ENCODE assay signal across 1 cellular context in the genomic region with DNA sequence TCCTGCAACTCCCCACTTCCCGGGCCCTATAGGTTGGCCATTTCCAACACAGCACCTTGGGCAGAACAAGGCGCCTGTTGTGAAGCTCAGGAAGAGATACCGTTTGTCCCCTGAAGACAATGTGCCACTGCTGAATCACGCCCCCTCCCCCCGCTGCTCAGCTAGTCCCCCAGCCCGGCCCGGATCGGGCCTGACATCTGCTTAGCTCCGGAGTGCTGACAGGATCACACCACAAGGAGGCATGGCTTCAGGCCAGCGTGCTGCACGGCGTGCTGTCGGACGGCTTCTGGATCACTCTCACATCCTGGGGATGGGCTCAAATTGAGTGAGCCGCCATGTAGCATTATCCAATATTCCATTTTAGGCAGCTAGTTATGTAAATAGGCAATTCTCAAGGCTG.
TF ChIP-seq lines count a peak whose summit lies in the region.

No MANE protein-coding gene starts in this region.

TF ChIP-seq in K562, 482 proteins besides CTCF, POLR2A, EP300 and RAD21 (continued from another document and continues in another):
- TF ChIP-seq POLR2AphosphoS5 (IDR thresholded peaks at IDR 0.05; ENCODE audit: control insufficient read depth, insufficient read depth, low read depth, low read length) (no peak; the same call in 1 of the 2 replicates), SP1 (CRISPR knock-in tag; IDR thresholded peaks at IDR 0.05) (no peak), FOXJ3 (CRISPR knock-in tag; IDR thresholded peaks at IDR 0.05) (no peak), NELFE (IDR thresholded peaks at IDR 0.05; ENCODE audit: insufficient read depth, insufficient read length) (no peak), ZNF134 (CRISPR knock-in tag; conservative IDR thresholded peaks at IDR 0.05) (no peak), IRF2 (CRISPR knock-in tag; IDR thresholded peaks at IDR 0.05) (no peak), NCOR1 (IDR thresholded peaks at IDR 0.05) (no peak), FOSL1 (tag; conservative IDR thresholded peaks at IDR 0.05) (no peak), ZKSCAN1 (IDR thresholded peaks at IDR 0.05; ENCODE audit: low read depth, low read length) (peak; percentile 20; the same call in 1 of the 2 replicates), ILK (tag; IDR thresholded peaks at IDR 0.05; ENCODE audit: borderline replicate concordance, low read depth) (no peak), PHB (CRISPR knock-in tag; IDR thresholded peaks at IDR 0.05) (no peak), RHOXF2B (CRISPR knock-in tag; conservative IDR thresholded peaks at IDR 0.05) (no peak), HDAC3 (IDR thresholded peaks at IDR 0.05; ENCODE audit: borderline replicate concordance, partially characterized antibody) (no peak), ZNF644 (tag; IDR thresholded peaks at IDR 0.05; ENCODE audit: low read depth) (no peak), ZNF212 (CRISPR knock-in tag; IDR thresholded peaks at IDR 0.05) (no peak), ZNF146 (CRISPR knock-in tag; IDR thresholded peaks at IDR 0.05; ENCODE audit: unreplicated experiment) (no peak), ESRRB (CRISPR knock-in tag; IDR thresholded peaks at IDR 0.05; ENCODE audit: borderline replicate concordance) (no peak), BDP1 (IDR thresholded peaks at IDR 0.05; ENCODE audit: insufficient read depth, insufficient read length) (no peak), TBP (optimal IDR thresholded peaks at IDR 0.05; ENCODE audit: low read depth, low read length) (no peak), SIN3B (IDR thresholded peaks at IDR 0.05; ENCODE audit: low read depth) (no peak), ZNF75A (CRISPR knock-in tag; IDR thresholded peaks at IDR 0.05) (no peak), ZNF589 (CRISPR knock-in tag; IDR thresholded peaks at IDR 0.05; ENCODE audit: low read depth) (no peak), POLR3G (IDR thresholded peaks at IDR 0.05; ENCODE audit: extremely low read depth, insufficient read length, insufficient replicate concordance) (no peak), PRMT5 (CRISPR knock-in tag; IDR thresholded peaks at IDR 0.05) (no peak), ZNF23 (CRISPR knock-in tag; IDR thresholded peaks at IDR 0.05) (no peak), ZNF140 (CRISPR knock-in tag; IDR thresholded peaks at IDR 0.05) (no peak), ZNF133 (CRISPR knock-in tag; IDR thresholded peaks at IDR 0.05) (no peak), TSC22D4 (tag; IDR thresholded peaks at IDR 0.05) (no peak), SOX6 (IDR thresholded peaks at IDR 0.05) (peak; percentile 65), ZBTB8A (IDR thresholded peaks at IDR 0.05; ENCODE audit: partially characterized antibody) (no peak), NRF1 (conservative IDR thresholded peaks at IDR 0.05 in 1 of 2, IDR thresholded peaks at IDR 0.05 in 1 of 2) (no peak), FOXK1 (CRISPR knock-in tag; IDR thresholded peaks at IDR 0.05; ENCODE audit: borderline replicate concordance) (no peak), ZNF695 (CRISPR knock-in tag; IDR thresholded peaks at IDR 0.05) (no peak), ELF4 (CRISPR knock-in tag; IDR thresholded peaks at IDR 0.05) (no peak), CHD1 (IDR thresholded peaks at IDR 0.05; ENCODE audit: low read length) (no peak), SMAD2 (IDR thresholded peaks at IDR 0.05; ENCODE audit: low read depth, low read length) (no peak), ZNF77 (CRISPR knock-in tag; IDR thresholded peaks at IDR 0.05) (no peak), FOXJ2 (tag; IDR thresholded peaks at IDR 0.05) (no peak), SIRT6 (IDR thresholded peaks at IDR 0.05; ENCODE audit: low read depth, low read length) (no peak), ZNF165 (CRISPR knock-in tag; IDR thresholded peaks at IDR 0.05; ENCODE audit: borderline replicate concordance) (no peak), ZNF764 (CRISPR knock-in tag; IDR thresholded peaks at IDR 0.05; ENCODE audit: low read depth) (no peak), HDAC1 (IDR thresholded peaks at IDR 0.05) (no peak)
- TF ChIP-seq, protein P1, sequence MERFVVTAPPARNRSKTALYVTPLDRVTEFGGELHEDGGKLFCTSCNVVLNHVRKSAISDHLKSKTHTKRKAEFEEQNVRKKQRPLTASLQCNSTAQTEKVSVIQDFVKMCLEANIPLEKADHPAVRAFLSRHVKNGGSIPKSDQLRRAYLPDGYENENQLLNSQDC (CRISPR knock-in tag; IDR thresholded peaks at IDR 0.05), result no peak
- TF ChIP-seq, protein P2, sequence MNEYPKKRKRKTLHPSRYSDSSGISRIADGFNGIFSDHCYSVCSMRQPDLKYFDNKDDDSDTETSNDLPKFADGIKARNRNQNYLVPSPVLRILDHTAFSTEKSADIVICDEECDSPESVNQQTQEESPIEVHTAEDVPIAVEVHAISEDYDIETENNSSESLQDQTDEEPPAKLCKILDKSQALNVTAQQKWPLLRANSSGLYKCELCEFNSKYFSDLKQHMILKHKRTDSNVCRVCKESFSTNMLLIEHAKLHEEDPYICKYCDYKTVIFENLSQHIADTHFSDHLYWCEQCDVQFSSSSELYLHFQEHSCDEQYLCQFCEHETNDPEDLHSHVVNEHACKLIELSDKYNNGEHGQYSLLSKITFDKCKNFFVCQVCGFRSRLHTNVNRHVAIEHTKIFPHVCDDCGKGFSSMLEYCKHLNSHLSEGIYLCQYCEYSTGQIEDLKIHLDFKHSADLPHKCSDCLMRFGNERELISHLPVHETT (CRISPR knock-in tag; conservative IDR thresholded peaks at IDR 0.05 in 1 of 2, IDR thresholded peaks at IDR 0.05 in 1 of 2), result no peak
- TF ChIP-seq, protein P3, sequence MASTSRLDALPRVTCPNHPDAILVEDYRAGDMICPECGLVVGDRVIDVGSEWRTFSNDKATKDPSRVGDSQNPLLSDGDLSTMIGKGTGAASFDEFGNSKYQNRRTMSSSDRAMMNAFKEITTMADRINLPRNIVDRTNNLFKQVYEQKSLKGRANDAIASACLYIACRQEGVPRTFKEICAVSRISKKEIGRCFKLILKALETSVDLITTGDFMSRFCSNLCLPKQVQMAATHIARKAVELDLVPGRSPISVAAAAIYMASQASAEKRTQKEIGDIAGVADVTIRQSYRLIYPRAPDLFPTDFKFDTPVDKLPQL (IDR thresholded peaks at IDR 0.05; ENCODE audit: extremely low read depth, insufficient read length), result no peak
- TF ChIP-seq, protein P4, sequence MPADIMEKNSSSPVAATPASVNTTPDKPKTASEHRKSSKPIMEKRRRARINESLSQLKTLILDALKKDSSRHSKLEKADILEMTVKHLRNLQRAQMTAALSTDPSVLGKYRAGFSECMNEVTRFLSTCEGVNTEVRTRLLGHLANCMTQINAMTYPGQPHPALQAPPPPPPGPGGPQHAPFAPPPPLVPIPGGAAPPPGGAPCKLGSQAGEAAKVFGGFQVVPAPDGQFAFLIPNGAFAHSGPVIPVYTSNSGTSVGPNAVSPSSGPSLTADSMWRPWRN (IDR thresholded peaks at IDR 0.05; ENCODE audit: low read depth), result peak; percentile 97
- TF ChIP-seq, protein P5, sequence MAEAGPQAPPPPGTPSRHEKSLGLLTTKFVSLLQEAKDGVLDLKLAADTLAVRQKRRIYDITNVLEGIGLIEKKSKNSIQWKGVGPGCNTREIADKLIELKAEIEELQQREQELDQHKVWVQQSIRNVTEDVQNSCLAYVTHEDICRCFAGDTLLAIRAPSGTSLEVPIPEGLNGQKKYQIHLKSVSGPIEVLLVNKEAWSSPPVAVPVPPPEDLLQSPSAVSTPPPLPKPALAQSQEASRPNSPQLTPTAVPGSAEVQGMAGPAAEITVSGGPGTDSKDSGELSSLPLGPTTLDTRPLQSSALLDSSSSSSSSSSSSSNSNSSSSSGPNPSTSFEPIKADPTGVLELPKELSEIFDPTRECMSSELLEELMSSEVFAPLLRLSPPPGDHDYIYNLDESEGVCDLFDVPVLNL (CRISPR knock-in tag; IDR thresholded peaks at IDR 0.05; ENCODE audit: low read depth), result no peak
- TF ChIP-seq, protein P6, sequence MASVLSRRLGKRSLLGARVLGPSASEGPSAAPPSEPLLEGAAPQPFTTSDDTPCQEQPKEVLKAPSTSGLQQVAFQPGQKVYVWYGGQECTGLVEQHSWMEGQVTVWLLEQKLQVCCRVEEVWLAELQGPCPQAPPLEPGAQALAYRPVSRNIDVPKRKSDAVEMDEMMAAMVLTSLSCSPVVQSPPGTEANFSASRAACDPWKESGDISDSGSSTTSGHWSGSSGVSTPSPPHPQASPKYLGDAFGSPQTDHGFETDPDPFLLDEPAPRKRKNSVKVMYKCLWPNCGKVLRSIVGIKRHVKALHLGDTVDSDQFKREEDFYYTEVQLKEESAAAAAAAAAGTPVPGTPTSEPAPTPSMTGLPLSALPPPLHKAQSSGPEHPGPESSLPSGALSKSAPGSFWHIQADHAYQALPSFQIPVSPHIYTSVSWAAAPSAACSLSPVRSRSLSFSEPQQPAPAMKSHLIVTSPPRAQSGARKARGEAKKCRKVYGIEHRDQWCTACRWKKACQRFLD (CRISPR knock-in tag; IDR thresholded peaks at IDR 0.05), result no peak
- TF ChIP-seq, protein P7, sequence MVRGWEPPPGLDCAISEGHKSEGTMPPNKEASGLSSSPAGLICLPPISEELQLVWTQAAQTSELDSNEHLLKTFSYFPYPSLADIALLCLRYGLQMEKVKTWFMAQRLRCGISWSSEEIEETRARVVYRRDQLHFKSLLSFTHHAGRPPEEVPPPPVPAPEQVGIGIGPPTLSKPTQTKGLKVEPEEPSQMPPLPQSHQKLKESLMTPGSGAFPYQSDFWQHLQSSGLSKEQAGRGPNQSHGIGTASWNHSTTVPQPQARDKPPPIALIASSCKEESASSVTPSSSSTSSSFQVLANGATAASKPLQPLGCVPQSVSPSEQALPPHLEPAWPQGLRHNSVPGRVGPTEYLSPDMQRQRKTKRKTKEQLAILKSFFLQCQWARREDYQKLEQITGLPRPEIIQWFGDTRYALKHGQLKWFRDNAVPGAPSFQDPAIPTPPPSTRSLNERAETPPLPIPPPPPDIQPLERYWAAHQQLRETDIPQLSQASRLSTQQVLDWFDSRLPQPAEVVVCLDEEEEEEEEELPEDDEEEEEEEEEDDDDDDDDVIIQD (CRISPR knock-in tag; IDR thresholded peaks at IDR 0.05), result no peak
- TF ChIP-seq, protein P8, sequence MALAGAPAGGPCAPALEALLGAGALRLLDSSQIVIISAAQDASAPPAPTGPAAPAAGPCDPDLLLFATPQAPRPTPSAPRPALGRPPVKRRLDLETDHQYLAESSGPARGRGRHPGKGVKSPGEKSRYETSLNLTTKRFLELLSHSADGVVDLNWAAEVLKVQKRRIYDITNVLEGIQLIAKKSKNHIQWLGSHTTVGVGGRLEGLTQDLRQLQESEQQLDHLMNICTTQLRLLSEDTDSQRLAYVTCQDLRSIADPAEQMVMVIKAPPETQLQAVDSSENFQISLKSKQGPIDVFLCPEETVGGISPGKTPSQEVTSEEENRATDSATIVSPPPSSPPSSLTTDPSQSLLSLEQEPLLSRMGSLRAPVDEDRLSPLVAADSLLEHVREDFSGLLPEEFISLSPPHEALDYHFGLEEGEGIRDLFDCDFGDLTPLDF (CRISPR knock-in tag; IDR thresholded peaks at IDR 0.05), result no peak
- TF ChIP-seq, protein P9, sequence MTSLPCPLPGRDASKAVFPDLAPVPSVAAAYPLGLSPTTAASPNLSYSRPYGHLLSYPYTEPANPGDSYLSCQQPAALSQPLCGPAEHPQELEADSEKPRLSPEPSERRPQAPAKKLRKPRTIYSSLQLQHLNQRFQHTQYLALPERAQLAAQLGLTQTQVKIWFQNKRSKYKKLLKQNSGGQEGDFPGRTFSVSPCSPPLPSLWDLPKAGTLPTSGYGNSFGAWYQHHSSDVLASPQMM (CRISPR knock-in tag; IDR thresholded peaks at IDR 0.05), result no peak
- TF ChIP-seq, protein P10, sequence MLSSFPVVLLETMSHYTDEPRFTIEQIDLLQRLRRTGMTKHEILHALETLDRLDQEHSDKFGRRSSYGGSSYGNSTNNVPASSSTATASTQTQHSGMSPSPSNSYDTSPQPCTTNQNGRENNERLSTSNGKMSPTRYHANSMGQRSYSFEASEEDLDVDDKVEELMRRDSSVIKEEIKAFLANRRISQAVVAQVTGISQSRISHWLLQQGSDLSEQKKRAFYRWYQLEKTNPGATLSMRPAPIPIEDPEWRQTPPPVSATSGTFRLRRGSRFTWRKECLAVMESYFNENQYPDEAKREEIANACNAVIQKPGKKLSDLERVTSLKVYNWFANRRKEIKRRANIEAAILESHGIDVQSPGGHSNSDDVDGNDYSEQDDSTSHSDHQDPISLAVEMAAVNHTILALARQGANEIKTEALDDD (IDR thresholded peaks at IDR 0.05), result no peak
- TF ChIP-seq, protein P11, sequence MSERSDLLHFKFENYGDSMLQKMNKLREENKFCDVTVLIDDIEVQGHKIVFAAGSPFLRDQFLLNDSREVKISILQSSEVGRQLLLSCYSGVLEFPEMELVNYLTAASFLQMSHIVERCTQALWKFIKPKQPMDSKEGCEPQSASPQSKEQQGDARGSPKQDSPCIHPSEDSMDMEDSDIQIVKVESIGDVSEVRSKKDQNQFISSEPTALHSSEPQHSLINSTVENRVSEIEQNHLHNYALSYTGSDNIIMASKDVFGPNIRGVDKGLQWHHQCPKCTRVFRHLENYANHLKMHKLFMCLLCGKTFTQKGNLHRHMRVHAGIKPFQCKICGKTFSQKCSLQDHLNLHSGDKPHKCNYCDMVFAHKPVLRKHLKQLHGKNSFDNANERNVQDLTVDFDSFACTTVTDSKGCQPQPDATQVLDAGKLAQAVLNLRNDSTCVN (CRISPR knock-in tag; IDR thresholded peaks at IDR 0.05), result no peak
